Comparison of ENCODE assay signal across 1 cellular context in the genomic region with DNA sequence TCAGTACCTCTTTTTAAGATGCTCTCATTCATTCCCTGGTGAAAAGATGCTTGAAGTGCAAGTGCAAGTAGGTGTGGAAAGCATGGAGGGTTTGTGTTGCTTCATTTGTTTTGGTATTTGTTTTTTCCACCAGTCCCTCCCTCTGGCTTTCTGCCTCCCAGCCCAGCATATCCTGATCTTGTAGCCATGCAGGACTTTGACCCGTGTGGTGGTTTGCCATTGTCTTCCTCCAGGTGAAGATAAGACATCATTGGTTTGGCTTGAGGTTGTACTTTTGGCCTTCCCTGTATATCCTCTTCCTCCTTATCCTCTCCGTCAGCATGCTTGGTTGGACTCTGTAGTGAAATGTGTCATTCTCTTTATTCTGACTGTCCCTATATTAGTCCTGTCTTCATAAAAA.
TF ChIP-seq lines count a peak whose summit lies in the region.

No MANE protein-coding gene starts in this region.

TF ChIP-seq in HCT116, 20 proteins besides CTCF, POLR2A, EP300 and RAD21 (continued from another document):
- TF ChIP-seq FOSL1 (IDR thresholded peaks at IDR 0.05; ENCODE audit: low read depth) (no peak), MAX (IDR thresholded peaks at IDR 0.05) (no peak), SIN3A (IDR thresholded peaks at IDR 0.05; ENCODE audit: low read depth) (no peak), EGR1 (IDR thresholded peaks at IDR 0.05; ENCODE audit: low read depth) (no peak)
